Comparison of ENCODE assay signal across 1 cellular context in genomic region chr6:79078057-79078969, GRCh38.
TF ChIP-seq lines count a peak whose summit lies in the region.

Gene PHIP (minus strand): TSS chr6:79078254. CDS start chr6:79078068, 186 bp downstream.

TF ChIP-seq in HepG2, 621 proteins besides CTCF, POLR2A, EP300 and RAD21 (continued from another document and continues in another):
- TF ChIP-seq ZNF275 (CRISPR knock-in tag; IDR thresholded peaks at IDR 0.05; ENCODE audit: borderline replicate concordance) (no peak), SIX1 (CRISPR knock-in tag; IDR thresholded peaks at IDR 0.05; ENCODE audit: borderline replicate concordance) (no peak), NR0B2 (CRISPR knock-in tag; IDR thresholded peaks at IDR 0.05) (peak; percentile 72), HES4 (CRISPR knock-in tag; IDR thresholded peaks at IDR 0.05; ENCODE audit: borderline replicate concordance) (peak; percentile 6; the same call in 1 of the 2 replicates), BRD4 (CRISPR knock-in tag; IDR thresholded peaks at IDR 0.05) (peak; percentile 48; the same call in 1 of the 2 replicates), ZNF776 (CRISPR knock-in tag; IDR thresholded peaks at IDR 0.05) (no peak; the same call in 1 of the 2 replicates), FOXJ3 (CRISPR knock-in tag; IDR thresholded peaks at IDR 0.05; ENCODE audit: borderline replicate concordance) (no peak), ZNF816 (CRISPR knock-in tag; IDR thresholded peaks at IDR 0.05; ENCODE audit: borderline replicate concordance) (peak; percentile 74; the same call in 1 of the 2 replicates), MYC (CRISPR knock-in tag; IDR thresholded peaks at IDR 0.05; ENCODE audit: borderline replicate concordance) (peak; percentile 67; the same call in 1 of the 2 replicates), ZNF33A (CRISPR knock-in tag; IDR thresholded peaks at IDR 0.05; ENCODE audit: borderline replicate concordance) (no peak), ZFP82 (CRISPR knock-in tag; IDR thresholded peaks at IDR 0.05; ENCODE audit: borderline replicate concordance) (no peak), ZNF30 (CRISPR knock-in tag; IDR thresholded peaks at IDR 0.05) (no peak), PBX3 (CRISPR knock-in tag; IDR thresholded peaks at IDR 0.05; ENCODE audit: borderline replicate concordance) (no peak), ZFP41 (CRISPR knock-in tag; IDR thresholded peaks at IDR 0.05; ENCODE audit: borderline replicate concordance) (no peak), BCL6 (CRISPR knock-in tag; IDR thresholded peaks at IDR 0.05) (no peak), KLF13 (CRISPR knock-in tag; IDR thresholded peaks at IDR 0.05) (no peak; the same call in none of the 2 replicates), ZNF512B (CRISPR knock-in tag; IDR thresholded peaks at IDR 0.05; ENCODE audit: borderline replicate concordance) (no peak), ZNF850 (CRISPR knock-in tag; conservative IDR thresholded peaks at IDR 0.05) (no peak), ZNF703 (CRISPR knock-in tag; IDR thresholded peaks at IDR 0.05; ENCODE audit: borderline replicate concordance) (peak; percentile 88; the same call in 1 of the 2 replicates), ZSCAN29 (CRISPR knock-in tag; conservative IDR thresholded peaks at IDR 0.05) (no peak), ZNF503 (CRISPR knock-in tag; IDR thresholded peaks at IDR 0.05) (peak; percentile 59; the same call in 1 of the 2 replicates), ZNF234 (CRISPR knock-in tag; conservative IDR thresholded peaks at IDR 0.05) (0 out of 2 replicates have a peak, but pooled peaks have one; percentile 20), ZKSCAN5 (CRISPR knock-in tag; IDR thresholded peaks at IDR 0.05) (no peak), RXRA (CRISPR knock-in tag; IDR thresholded peaks at IDR 0.05) (peak; percentile 51; the same call in 1 of the 2 replicates), DNMT3B (CRISPR knock-in tag; conservative IDR thresholded peaks at IDR 0.05) (0 out of 2 replicates have a peak, but pooled peaks have one; percentile 74), ZNF501 (CRISPR knock-in tag; IDR thresholded peaks at IDR 0.05) (peak; percentile 93), NR2F1 (CRISPR knock-in tag; IDR thresholded peaks at IDR 0.05) (peak in 1 of 2 experiments; percentile 42; a peak in 1 of 4 replicates), ZNF558 (CRISPR knock-in tag; IDR thresholded peaks at IDR 0.05; ENCODE audit: borderline replicate concordance) (peak; percentile 88; the same call in 1 of the 2 replicates), ZNF563 (CRISPR knock-in tag; IDR thresholded peaks at IDR 0.05) (peak; percentile 55), HNF1B (CRISPR knock-in tag; IDR thresholded peaks at IDR 0.05) (no peak), SMAD9 (CRISPR knock-in tag; IDR thresholded peaks at IDR 0.05) (no peak), GATAD2A (CRISPR knock-in tag; IDR thresholded peaks at IDR 0.05) (no peak), ZNF564 (CRISPR knock-in tag; IDR thresholded peaks at IDR 0.05) (no peak), PCBP1 (IDR thresholded peaks at IDR 0.05; ENCODE audit: borderline replicate concordance, low read depth, low read length) (peak; percentile 99), IRX3 (CRISPR knock-in tag; IDR thresholded peaks at IDR 0.05; ENCODE audit: borderline replicate concordance, low read depth) (no peak), THAP11 (CRISPR knock-in tag; IDR thresholded peaks at IDR 0.05) (peak; percentile 67), GPBP1L1 (CRISPR knock-in tag; IDR thresholded peaks at IDR 0.05) (no peak), ZHX1 (CRISPR knock-in tag; IDR thresholded peaks at IDR 0.05; ENCODE audit: low read depth) (peak; percentile 45; the same call in 1 of the 2 replicates), AHR (CRISPR knock-in tag; IDR thresholded peaks at IDR 0.05) (no peak), JDP2 (CRISPR knock-in tag; IDR thresholded peaks at IDR 0.05; ENCODE audit: borderline replicate concordance) (no peak), POGK (CRISPR knock-in tag; conservative IDR thresholded peaks at IDR 0.05) (peak; percentile 58; the same call in 1 of the 2 replicates), HOXA3 (CRISPR knock-in tag; IDR thresholded peaks at IDR 0.05) (peak; percentile 54), ZFX (CRISPR knock-in tag; IDR thresholded peaks at IDR 0.05; ENCODE audit: low read depth) (peak; percentile 87), POLR2AphosphoS2 (IDR thresholded peaks at IDR 0.05; ENCODE audit: low read depth, low read length) (no peak), ARID2 (CRISPR knock-in tag; IDR thresholded peaks at IDR 0.05; ENCODE audit: borderline replicate concordance) (no peak; the same call in 1 of the 2 replicates), TOE1 (CRISPR knock-in tag; IDR thresholded peaks at IDR 0.05) (no peak), CERS6 (CRISPR knock-in tag; IDR thresholded peaks at IDR 0.05) (no peak), MIER2 (CRISPR knock-in tag; IDR thresholded peaks at IDR 0.05) (no peak)
